Comparison of ENCODE assay signal across 9 cellular contexts in genomic region chr11:113475160-113475761, GRCh38. TPM values are rescaled to one million over a fixed set of nuclear protein-coding genes. Genes with fewer than 3 reads are reported as not detected.
DNase-seq lines count a peak whose midpoint lies in the region; ATAC-seq and TF ChIP-seq lines count a peak whose summit lies in the region.
"Had no signal": no experiment of that assay in that cellular context is flagged by ENCODE, and none has a peak within 500 bp of the region (broad histone marks: within the 10 kb centered on the region; RNA-seq: fewer than 3 reads in every experiment).

Gene DRD2 (minus strand): TSS chr11:113475398. CDS start chr11:113424651, 50,747 bp downstream.

- H3K36me3 Mint-ChIP-seq in CD4-positive, alpha-beta memory T cell, result no peaks in the 10 kb centered on the region

- H3K36me3 ChIP-seq in CD4-positive, alpha-beta memory T cell (ENCODE audit: insufficient read depth, low read length), result no peaks in the 10 kb centered on the region
- H3K36me3 ChIP-seq in IMR-90 (ENCODE audit: control insufficient read depth, insufficient read depth, low read length) (no peaks in the 10 kb centered on the region), mesodermal cell (ENCODE audit: control insufficient read depth, insufficient read depth, low read length) (no peaks in the 10 kb centered on the region), HAP-1 (replicated peaks) (no peaks in the 10 kb centered on the region)

- no peaks in the 10 kb centered on the region for H4K20me1 ChIP-seq in IMR-90 (ENCODE audit: insufficient read depth, low read length)

- H3K27me3 ChIP-seq in CD4-positive, alpha-beta memory T cell (ENCODE audit: insufficient read depth, low read length), result peaks cover 15% of the 10 kb centered on the region
- H3K27me3 ChIP-seq in IMR-90 (ENCODE audit: control insufficient read depth, insufficient read depth, low read length), result peaks cover 19% of the 10 kb centered on the region
- H3K27me3 ChIP-seq in HAP-1 (ENCODE audit: low read depth), result peaks cover 21% of the 10 kb centered on the region

- H4K5ac ChIP-seq in IMR-90 (ENCODE audit: low read depth, low read length), result no peak within 1 kb of the TSS

- no peak within 1 kb of the TSS for H2BK5ac ChIP-seq in IMR-90 (ENCODE audit: low read depth, low read length, poor library complexity, severe bottlenecking)

- H3K4ac ChIP-seq in IMR-90 (ENCODE audit: low read depth, low read length), result no peak within 1 kb of the TSS

- H3K4me2 ChIP-seq in IMR-90 (ENCODE audit: low read depth, low read length), result no peak within 1 kb of the TSS; the same call in 1 of the 2 replicates

- no peak within 1 kb of the TSS for H3K9ac ChIP-seq in IMR-90 (ENCODE audit: low read depth, low read length)

- ATAC-seq in IMR-90 (ENCODE audit: low read depth) (peak; percentile 59), GM21423 (IDR thresholded peaks at IDR 0.05; ENCODE audit: unreplicated experiment) (no peak), HG02571 (IDR thresholded peaks at IDR 0.05; ENCODE audit: unreplicated experiment) (no peak)

- no peaks in the 10 kb centered on the region for H3K9me1 ChIP-seq in IMR-90 (ENCODE audit: insufficient read depth, low read length)

- POLR2A ChIA-PET in CD4-positive, alpha-beta memory T cell (lab: Charles Lee; ENCODE audit: partially characterized antibody), result no interaction called here
- POLR2A ChIA-PET in IMR-90 (lab: Charles Lee; ENCODE audit: unreplicated experiment), result no interaction called here

- no peaks in the 10 kb centered on the region for H3K79me1 ChIP-seq in IMR-90 (ENCODE audit: low read depth in 1 of 2, low read length in 2 of 2)

- H4K91ac ChIP-seq in IMR-90 (ENCODE audit: insufficient read depth, low read depth, low read length), result no peak within 1 kb of the TSS

- no peak for DNase-seq in CD4-positive, alpha-beta memory T cell
- DNase-seq in IMR-90, result no peak
- peak; percentile 57 to 60 for DNase-seq in T47D (ENCODE audit: low read depth in 1 of 2, low spot score in 1 of 2)
- DNase-seq in OCI-M1 (lab: John Stamatoyannopoulos, UW), result no peak
- DNase-seq in HAP-1 (ENCODE audit: low spot score in 2 of 2), result no peak
- DNase-seq: NCI-H1436 treated with DMSO at 0.1 percent for 48 hours had no signal

- no peak for TF ChIP-seq RAD21 in IMR-90 (IDR thresholded peaks at IDR 0.05; ENCODE audit: low read length)

- peak within 1 kb of the TSS in 5 of 8 donors; percentile 35 to 77 (median 57) for H3K4me3 Mint-ChIP-seq in CD4-positive, alpha-beta memory T cell

- H3K9me3 ChIP-seq in CD4-positive, alpha-beta memory T cell (ENCODE audit: control insufficient read depth in 1 of 2, low read length in 2 of 2), result no peaks in the 10 kb centered on the region
- no peaks in the 10 kb centered on the region for H3K9me3 ChIP-seq in IMR-90 (ENCODE audit: control insufficient read depth, insufficient read depth, low read length)
- H3K9me3 ChIP-seq in mesodermal cell (ENCODE audit: control insufficient read depth, low read length), result no peaks in the 10 kb centered on the region
- no peaks in the 10 kb centered on the region for H3K9me3 ChIP-seq in HAP-1

- no peak within 1 kb of the TSS for H3K56ac ChIP-seq in IMR-90 (ENCODE audit: extremely low read depth, insufficient read depth, low read length)

- peaks cover 0 to 13% (median 4%) of the 10 kb centered on the region in 4 donors for H3K4me1 Mint-ChIP-seq in CD4-positive, alpha-beta memory T cell

- intact Hi-C loops in CD4-positive, alpha-beta memory T cell (cut with micrococcal nuclease), result no loop called here
- intact Hi-C loops in IMR-90 (cut with micrococcal nuclease), result no loop called here

- no peak within 1 kb of the TSS for H2AK9ac ChIP-seq in IMR-90 (replicated peaks; ENCODE audit: low read depth, low read length, poor library complexity)

- BruUV-seq in IMR-90 (replicated peaks; lab: Mats Ljungman, UMichigan), result no TSS peak

- peaks cover 0 to 6% (median 3%) of the 10 kb centered on the region in 8 donors for H3K9me3 Mint-ChIP-seq in CD4-positive, alpha-beta memory T cell

- no peak within 1 kb of the TSS for H4K8ac ChIP-seq in IMR-90 (ENCODE audit: low read depth in 2 of 2, low read length in 2 of 2)

- H3K18ac ChIP-seq in IMR-90 (ENCODE audit: low read depth, low read length), result no peak within 1 kb of the TSS

- no CpG with 5 or more reads among the region's 65 CpGs for WGBS in IMR-90 (ENCODE audit: extremely low coverage in 2 of 2, insufficient read length in 1 of 2), 2 experiments
- WGBS in mesodermal cell (ENCODE audit: insufficient coverage in 2 of 2), 2 experiments, result 4 to 12% methylated on average over 6 to 11 of the region's 65 CpGs

- no peak within 1 kb of the TSS for H3K23ac ChIP-seq in IMR-90 (ENCODE audit: low read depth, low read length)

- H3K27ac ChIP-seq in CD4-positive, alpha-beta memory T cell (ENCODE audit: low read depth, low read length), result no peak within 1 kb of the TSS
- H3K27ac ChIP-seq in IMR-90 (ENCODE audit: insufficient read depth, low read length) (no peak within 1 kb of the TSS), mesodermal cell (ENCODE audit: low read depth, low read length, severe bottlenecking) (no peak within 1 kb of the TSS)

- H2AFZ ChIP-seq in IMR-90 (replicated peaks; ENCODE audit: low read length, poor library complexity), result peak within 1 kb of the TSS; percentile 68

- no peak within 1 kb of the TSS for H2BK15ac ChIP-seq in IMR-90 (ENCODE audit: low read depth, low read length)

- no peak within 1 kb of the TSS for H3K14ac ChIP-seq in IMR-90 (replicated peaks; ENCODE audit: low read depth, low read length)

- no peak for TF ChIP-seq POLR2A in IMR-90 (IDR thresholded peaks at IDR 0.05; ENCODE audit: low read depth, low read length)

- no peak within 1 kb of the TSS for H2BK20ac ChIP-seq in IMR-90 (ENCODE audit: low read depth, low read length)

- H3K4me1 ChIP-seq in CD4-positive, alpha-beta memory T cell (ENCODE audit: insufficient read depth, low read length), result no peaks in the 10 kb centered on the region
- H3K4me1 ChIP-seq in IMR-90 (ENCODE audit: control insufficient read depth, insufficient read depth, low read length) (no peaks in the 10 kb centered on the region), mesodermal cell (ENCODE audit: control insufficient read depth, insufficient read depth, low read length, poor library complexity, severe bottlenecking) (peaks cover 4% of the 10 kb centered on the region), HAP-1 (no peaks in the 10 kb centered on the region)

- in situ Hi-C loops in IMR-90 (cut with MboI; ENCODE audit: low sequenced_read_pairs), result no loop called here
- in situ Hi-C loops in T47D (cut with HindIII; ENCODE audit: low pct_unique_long_range_greater_than_20kb, low sequenced_read_pairs), result no loop called here
- in situ Hi-C loops in HAP-1 (cut with MboI; ENCODE audit: low sequenced_read_pairs), result no loop called here

- CTCF ChIA-PET in CD4-positive, alpha-beta memory T cell (lab: Charles Lee; ENCODE audit: partially characterized antibody), result no interaction called here
- CTCF ChIA-PET in IMR-90 (lab: Yijun Ruan, JAX), result interaction anchor here (0.6 kb wide), 1 partner anchor 942 kb away, joined by 5 read pairs; no protein-coding TSS in a partner anchor

- peaks cover 47 to 55% of the 10 kb centered on the region in 2 donors for H3K27me3 Mint-ChIP-seq in CD4-positive, alpha-beta memory T cell

- H2BK120ac ChIP-seq in IMR-90 (ENCODE audit: low read depth, low read length), result no peak within 1 kb of the TSS

- no peak for TF ChIP-seq CTCF in IMR-90 (conservative IDR thresholded peaks at IDR 0.05; ENCODE audit: low read depth, low read length)

- no peak within 1 kb of the TSS for H2AK5ac ChIP-seq in IMR-90 (ENCODE audit: low read depth, low read length)

- dilution Hi-C loops in IMR-90 (cut with HindIII; ENCODE audit: low sequenced_read_pairs, unreplicated experiment), result no loop called here

- H3K4me3 ChIP-seq in CD4-positive, alpha-beta memory T cell (ENCODE audit: low read length in 2 of 2), result no peak within 1 kb of the TSS
- H3K4me3 ChIP-seq in IMR-90 (ENCODE audit: insufficient read depth, low read depth, low read length) (no peak within 1 kb of the TSS), mesodermal cell (ENCODE audit: extremely low read depth, insufficient read depth, low read length, poor library complexity, severe bottlenecking) (peak within 1 kb of the TSS; percentile 24), HAP-1 (no peak within 1 kb of the TSS)

- H3K27ac Mint-ChIP-seq in CD4-positive, alpha-beta memory T cell, result peak within 1 kb of the TSS in 1 of 7 donors; percentile 43

TF ChIP-seq in IMR-90, 13 proteins besides CTCF, POLR2A, EP300 and RAD21 (continues in another document):
- TF ChIP-seq NFE2L2 (IDR thresholded peaks at IDR 0.05; ENCODE audit: low read depth, low read length) (no peak), ELK1 (IDR thresholded peaks at IDR 0.05; ENCODE audit: borderline replicate concordance, low read depth, low read length) (no peak), MAFK (IDR thresholded peaks at IDR 0.05; ENCODE audit: low read depth, low read length) (no peak), RCOR1 (IDR thresholded peaks at IDR 0.05; ENCODE audit: insufficient replicate concordance, low read length) (no peak), RFX5 (IDR thresholded peaks at IDR 0.05; ENCODE audit: low read depth, low read length) (no peak), MXI1 (IDR thresholded peaks at IDR 0.05; ENCODE audit: borderline replicate concordance, low read depth, low read length) (no peak), MAZ (IDR thresholded peaks at IDR 0.05; ENCODE audit: borderline replicate concordance, low read depth, low read length) (no peak), CEBPB (IDR thresholded peaks at IDR 0.05; ENCODE audit: low read depth, low read length) (no peak), CHD1 (IDR thresholded peaks at IDR 0.05; ENCODE audit: low read depth, low read length) (no peak), FOS (IDR thresholded peaks at IDR 0.05; ENCODE audit: low read depth, low read length) (no peak), SMC3 (IDR thresholded peaks at IDR 0.05; ENCODE audit: low read depth, low read length) (no peak), BHLHE40 (IDR thresholded peaks at IDR 0.05; ENCODE audit: low read depth, low read length) (no peak)

RNA-seq across cellular contexts. Expression of gene DRD2, which starts in this region (rescaled TPM):
- not detected for total RNA-seq in CD4-positive, alpha-beta memory T cell
- polyA plus RNA-seq in CD4-positive, alpha-beta memory T cell, result not detected
- total RNA-seq in IMR-90 (2012; rRNA removed), result not detected in 2 replicates
- polyA plus RNA-seq in IMR-90 (2012; rRNA removed), result not detected in 2 replicates
- polyA plus RNA-seq in IMR-90 (2012; cell fraction: cytosol; rRNA removed), result not detected in 2 replicates
- not detected in 2 replicates for polyA plus RNA-seq in IMR-90 (2012; cell fraction: nucleus; rRNA removed; ENCODE audit: low replicate concordance)
- 2.4 TPM for polyA plus RNA-seq in mesodermal cell (2013, experiment 1 of 2)
- polyA plus RNA-seq in mesodermal cell (2013, experiment 2 of 2), result 3.5 TPM

Comparison
In these comparisons a context has a peak if more than half of its experiments do, and no peak if none do; other contexts are left out.
1. Peak in ATAC-seq in IMR-90; RNA of the gene not detected or under 1 TPM.
2. DNase-seq: peak in T47D (2 of 2); none in CD4-positive, alpha-beta memory T cell (0 of 5), IMR-90 (single experiment), OCI-M1 (single experiment) and HAP-1 (0 of 2).